ENCODE assay signal across 23 cellular contexts in genomic region chr6:18395177-18395850, GRCh38. TPM values are rescaled to one million over a fixed set of nuclear protein-coding genes. Genes with fewer than 3 reads are reported as not detected.
A peak's percentile ranks its signal among the peaks of the same experiment; 100 is the strongest.
DNase-seq lines count a peak whose midpoint lies in the region; ATAC-seq and TF ChIP-seq lines count a peak whose summit lies in the region.
"Had no signal": no experiment of that assay in that cellular context is flagged by ENCODE, and none has a peak within 500 bp of the region (broad histone marks: within the 10 kb centered on the region; RNA-seq: fewer than 3 reads in every experiment).

No MANE protein-coding gene starts in this region.

- peaks cover 0 to 4% of the 10 kb centered on the region in 2 donors for H3K4me1 ChIP-seq in breast epithelium
- peaks cover 7 to 99% of the 10 kb centered on the region in 2 donors for H3K4me1 ChIP-seq in left lung
- H3K4me1 ChIP-seq in Caco-2: no peaks in the 10 kb centered on the region

- in situ Hi-C loops in brain microvascular endothelial cell (cut with HindIII; ENCODE audit: low pct_ligation_motif_present, low sequenced_read_pairs): no loop called here

- TF ChIP-seq POLR2A in breast epithelium (IDR thresholded peaks at IDR 0.05): no peak

- no peak for TF ChIP-seq CTCF in MCF 10A (IDR thresholded peaks at IDR 0.05; ENCODE audit: unreplicated experiment)
- TF ChIP-seq CTCF in breast epithelium (IDR thresholded peaks at IDR 0.05): no peak
- no peak for TF ChIP-seq CTCF in brain microvascular endothelial cell (IDR thresholded peaks at IDR 0.05; ENCODE audit: low read depth, low read length, missing control alignments)
- TF ChIP-seq CTCF in left lung (IDR thresholded peaks at IDR 0.05): no peak
- no peak for TF ChIP-seq CTCF in Caco-2 (IDR thresholded peaks at IDR 0.05; ENCODE audit: insufficient read depth in 1 of 2, low read depth in 1 of 2, low read length in 1 of 2, severe bottlenecking in 1 of 2, unreplicated experiment in 1 of 2)

- H3K9me3 Mint-ChIP-seq in MCF 10A (ENCODE audit: unreplicated experiment) (no peaks in the 10 kb centered on the region), Caco-2 (ENCODE audit: unreplicated experiment) (no peaks in the 10 kb centered on the region)
- H3K9me3 Mint-ChIP-seq in stimulated activated effector memory CD8-positive, alpha-beta T cell treated with anti-CD3 and anti-CD28 coated beads, Interleukin-12 subunit alpha, Interleukin-12 subunit beta, amount 100 ng/mL, for 72 hours: no peaks in the 10 kb centered on the region
- H3K9me3 Mint-ChIP-seq: activated CD4-positive, alpha-beta memory T cell treated with anti-CD3 and anti-CD28 coated beads, Interleukin-2, amount 10 ng/mL, durations not matched to agents 7 days and 5 days; activated T-cell treated with anti-CD3 and anti-CD28 coated beads, Interleukin-2, amount 50 U/mL, for 24 hours; naive B cell; T-cell had no signal

- peaks cover 40% of the 10 kb centered on the region for H3K4me1 Mint-ChIP-seq in MCF 10A (ENCODE audit: insufficient read depth, unreplicated experiment)
- peaks cover under 1% of the 10 kb centered on the region for H3K4me1 Mint-ChIP-seq in stimulated activated effector memory CD8-positive, alpha-beta T cell treated with anti-CD3 and anti-CD28 coated beads, Interleukin-12 subunit alpha, Interleukin-12 subunit beta, amount 100 ng/mL, for 72 hours
- H3K4me1 Mint-ChIP-seq in Caco-2 (ENCODE audit: low read depth, unreplicated experiment): no peaks in the 10 kb centered on the region

- ATAC-seq in left lung: peak; percentile 4
- ATAC-seq in stimulated activated effector memory CD8-positive, alpha-beta T cell treated with anti-CD3 and anti-CD28 coated beads, Interleukin-12 subunit alpha, Interleukin-12 subunit beta, amount 100 ng/mL, for 72 hours: no peak
- ATAC-seq: T-cell had no signal

- BruUV-seq in MCF 10A (replicated peaks; lab: Mats Ljungman, UMichigan): no TSS peak
- no TSS peak for BruUV-seq in Caco-2 (replicated peaks; lab: Mats Ljungman, UMichigan)

- H3K4me3 Mint-ChIP-seq in MCF 10A (ENCODE audit: unreplicated experiment) (peak overlapping the region; percentile 14), Caco-2 (ENCODE audit: unreplicated experiment) (no peak overlapping the region)
- H3K4me3 Mint-ChIP-seq in stimulated activated effector memory CD8-positive, alpha-beta T cell treated with anti-CD3 and anti-CD28 coated beads, Interleukin-12 subunit alpha, Interleukin-12 subunit beta, amount 100 ng/mL, for 72 hours: no peak overlapping the region
- H3K4me3 Mint-ChIP-seq: activated CD4-positive, alpha-beta memory T cell treated with anti-CD3 and anti-CD28 coated beads, Interleukin-2, amount 10 ng/mL, durations not matched to agents 7 days and 5 days; activated T-cell treated with anti-CD3 and anti-CD28 coated beads, Interleukin-2, amount 50 U/mL, for 24 hours; CD14-positive monocyte; naive B cell; T-cell had no signal

- H3K27ac Mint-ChIP-seq in MCF 10A (ENCODE audit: low read depth, unreplicated experiment): peak overlapping the region; percentile 68
- no peak overlapping the region for H3K27ac Mint-ChIP-seq in stimulated activated effector memory CD8-positive, alpha-beta T cell treated with anti-CD3 and anti-CD28 coated beads, Interleukin-12 subunit alpha, Interleukin-12 subunit beta, amount 100 ng/mL, for 72 hours
- no peak overlapping the region for H3K27ac Mint-ChIP-seq in Caco-2 (ENCODE audit: unreplicated experiment)
- H3K27ac Mint-ChIP-seq: activated CD4-positive, alpha-beta memory T cell treated with anti-CD3 and anti-CD28 coated beads, Interleukin-2, amount 10 ng/mL, durations not matched to agents 7 days and 5 days; activated T-cell treated with anti-CD3 and anti-CD28 coated beads, Interleukin-2, amount 50 U/mL, for 24 hours; T-cell had no signal

- H3K4me3 ChIP-seq in breast epithelium: no peak overlapping the region
- no peak overlapping the region for H3K4me3 ChIP-seq in brain microvascular endothelial cell (ENCODE audit: low read depth, low read length)
- peak overlapping the region in 1 of 2 donors; percentile 3 for H3K4me3 ChIP-seq in left lung
- no peak overlapping the region for H3K4me3 ChIP-seq in Caco-2 (ENCODE audit: low read depth, low read length)
- H3K4me3 ChIP-seq: skin epidermis had no signal

- CTCF ChIA-PET in MCF 10A (lab: Yijun Ruan, JAX) (interaction anchor here (0.5 to 5.0 kb wide), 6 partner anchors 20 to 483 kb away, joined by 3 to 23 read pairs (median 4); no protein-coding TSS in a partner anchor), Caco-2 (lab: Charles Lee) (interaction anchor here (0.5 kb wide), 1 partner anchor 1816 kb away, joined by 4 read pairs; no protein-coding TSS in a partner anchor)

- no peaks in the 10 kb centered on the region for H3K27me3 ChIP-seq in breast epithelium
- no peaks in the 10 kb centered on the region for H3K27me3 ChIP-seq in brain microvascular endothelial cell (replicated peaks)
- H3K27me3 ChIP-seq in left lung: no peaks in the 10 kb centered on the region
- H3K27me3 ChIP-seq in Caco-2 (replicated peaks; ENCODE audit: control insufficient read depth, insufficient read depth, low read length): no peaks in the 10 kb centered on the region

- DNase-seq in MCF 10A (ENCODE audit: unreplicated experiment) (no peak), breast epithelium (ENCODE audit: low spot score in 2 of 2) (no peak), brain microvascular endothelial cell (no peak), left lung (no peak), NCI-H2107 (lab: John Stamatoyannopoulos, UW) (no peak), Caco-2 (no peak), SK-N-DZ (ENCODE audit: low spot score) (no peak)
- DNase-seq in stimulated activated effector memory CD8-positive, alpha-beta T cell treated with anti-CD3 and anti-CD28 coated beads, Interleukin-12 subunit alpha, Interleukin-12 subunit beta, amount 100 ng/mL, for 72 hours (ENCODE audit: low spot score in 2 of 2): no peak
- DNase-seq: activated CD4-positive, alpha-beta memory T cell treated with anti-CD3 and anti-CD28 coated beads, Interleukin-2, amount 10 ng/mL, durations not matched to agents 7 days and 5 days; activated naive CD4-positive, alpha-beta T cell treated with anti-CD3 and anti-CD28 coated beads, Interleukin-2, amount 50 U/mL, for 16 hours; activated T-cell treated with anti-CD3 and anti-CD28 coated beads, Interleukin-2, amount 50 U/mL, for 24 hours; DMS153; hippocampal formation; naive B cell; NCI-H1048; NCI-H2171 treated with DMSO at 0.1 percent for 48 hours; posterior cingulate gyrus; stimulated activated CD4-positive, alpha-beta T cell treated with anti-CD3 and anti-CD28 coated beads, Interleukin-4, amount 100 ng/mL, for 24 hours; T-cell had no signal

- intact Hi-C loops in MCF 10A (cut with micrococcal nuclease) (no loop called here), breast epithelium (cut with DNase I; ENCODE audit: low total_unique reads) (no loop called here), left lung (cut with DNase I) (no loop called here), Caco-2 (cut with micrococcal nuclease; ENCODE audit: unreplicated experiment) (no loop called here)

- H3K27me3 Mint-ChIP-seq in MCF 10A (ENCODE audit: insufficient read depth, unreplicated experiment): no peaks in the 10 kb centered on the region
- peaks cover 4% of the 10 kb centered on the region for H3K27me3 Mint-ChIP-seq in Caco-2 (ENCODE audit: insufficient read depth, unreplicated experiment)
- H3K27me3 Mint-ChIP-seq: activated CD4-positive, alpha-beta memory T cell treated with anti-CD3 and anti-CD28 coated beads, Interleukin-2, amount 10 ng/mL, durations not matched to agents 7 days and 5 days; activated T-cell treated with anti-CD3 and anti-CD28 coated beads, Interleukin-2, amount 50 U/mL, for 24 hours; naive B cell; T-cell had no signal

- H3K36me3 Mint-ChIP-seq in MCF 10A (ENCODE audit: insufficient read depth, unreplicated experiment) (peaks cover 51% of the 10 kb centered on the region), Caco-2 (ENCODE audit: insufficient read depth, unreplicated experiment) (no peaks in the 10 kb centered on the region)
- H3K36me3 Mint-ChIP-seq in stimulated activated effector memory CD8-positive, alpha-beta T cell treated with anti-CD3 and anti-CD28 coated beads, Interleukin-12 subunit alpha, Interleukin-12 subunit beta, amount 100 ng/mL, for 72 hours: no peaks in the 10 kb centered on the region

- no peak overlapping the region for H3K27ac ChIP-seq in breast epithelium
- H3K27ac ChIP-seq in brain microvascular endothelial cell: peak overlapping the region; percentile 42
- H3K27ac ChIP-seq in left lung: peak overlapping the region in 1 of 2 donors; percentile 88
- H3K27ac ChIP-seq: KMS-11, VCaP had no signal

- H3K9me3 ChIP-seq in breast epithelium (no peaks in the 10 kb centered on the region), left lung (no peaks in the 10 kb centered on the region), Caco-2 (no peaks in the 10 kb centered on the region)

- POLR2A ChIA-PET in MCF 10A (lab: Yijun Ruan, JAX): interaction anchor here (0.5 to 3.1 kb wide), 12 partner anchors 8 to 1591 kb away, joined by 3 to 17 read pairs (median 3); partner anchors contain the start of gene RNF144B
- POLR2A ChIA-PET in Caco-2 (lab: Charles Lee): no interaction called here

- H3K36me3 ChIP-seq in breast epithelium (no peaks in the 10 kb centered on the region), brain microvascular endothelial cell (replicated peaks) (no peaks in the 10 kb centered on the region), left lung (peaks cover 0 to 34% of the 10 kb centered on the region in 2 donors), Caco-2 (ENCODE audit: control insufficient read depth, insufficient read depth, low read length) (no peaks in the 10 kb centered on the region)

RNA-seq across cellular contexts. Expression of gene RNF144B, which starts 8.2 kb away (rescaled TPM):
- total RNA-seq in MCF 10A (2022) (40.6 and 57.9 TPM in 2 replicates), breast epithelium (10 to 100 TPM; 24.3 to 37.0 (median 24.8) TPM), left lung (10 to 100 TPM; 60.4 to 74.8 TPM), Caco-2 (2022) (0.39 TPM in 2 replicates)
- 0.05 TPM in 1 of 2 replicates, not detected in the other for polyA plus RNA-seq in SK-N-DZ (2014; cell fraction: cytosol; rRNA removed)
- polyA plus RNA-seq in SK-N-DZ (2014; cell fraction: nucleus; rRNA removed): not detected in 2 replicates

Comparison
In these comparisons a context has a peak if more than half of its experiments do, and no peak if none do; other contexts are left out.
1. RNA of gene RNF144B, which starts 8.2 kb away (total RNA-seq): 60.4 to 74.8 TPM in left lung, 40.6 to 57.9 TPM in MCF 10A and 24.3 to 37.0 TPM in breast epithelium; 0.39 TPM in Caco-2; every median in the first group is over 10 times any median in the second.